24 cellular contexts compared by ENCODE assay signal in the genomic region with DNA sequence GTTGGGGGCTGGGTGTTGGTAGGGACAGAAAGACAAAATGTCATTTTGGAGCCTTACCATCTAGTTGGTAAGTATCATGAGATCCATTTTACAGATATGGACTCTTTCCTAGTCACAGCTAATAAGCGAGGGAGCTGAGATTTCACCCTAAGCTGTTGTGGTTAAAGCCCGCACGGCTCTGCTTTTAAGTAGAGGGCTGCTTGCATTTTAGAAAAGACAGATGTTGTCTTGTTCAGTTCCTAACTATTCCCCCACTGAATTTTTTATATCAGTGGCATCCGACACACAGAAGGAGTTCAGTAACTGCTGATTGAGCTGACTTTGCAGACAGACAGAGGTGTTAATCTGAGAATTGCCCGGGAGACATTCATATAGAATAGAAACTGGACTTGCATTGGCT.
"Had no signal": no experiment of that assay in that cellular context is flagged by ENCODE, and none has a peak within 500 bp of the region (broad histone marks: within the 10 kb centered on the region; RNA-seq: fewer than 3 reads in every experiment).

No MANE protein-coding gene starts in this region.

- H3K36me3 Mint-ChIP-seq: activated naive CD8-positive, alpha-beta T cell treated with anti-CD3 and anti-CD28 coated beads for 36 hours; memory B cell; type B pancreatic cell had no signal

- H3K27me3 ChIP-seq: colonic mucosa, esophagus squamous epithelium, sigmoid colon, testis, vagina had no signal

- DNase-seq: activated CD4-positive, alpha-beta T cell treated with anti-CD3 and anti-CD28 coated beads for 4 hours; activated CD4-positive, alpha-beta T cell treated with anti-CD3 and anti-CD28 coated beads, Interleukin-2, amount 50 U/mL, for 48 hours; activated CD4-positive, CD25-positive, alpha-beta regulatory T cell; activated naive CD4-positive, alpha-beta T cell treated with Interleukin-2 at 50 U/mL for 16 hours; activated naive CD8-positive, alpha-beta T cell treated with anti-CD3 and anti-CD28 coated beads for 36 hours; activated T-cell treated with anti-CD3 and anti-CD28 coated beads, Interleukin-2, amount 50 U/mL, for 48 hours; colonic mucosa; esophagus squamous epithelium; head of caudate nucleus; islet precursor cell; left colon; mucosa of descending colon; nephron progenitor cell; retina; sigmoid colon; spleen; stimulated activated CD4-positive, alpha-beta T cell treated with anti-CD3 and anti-CD28 coated beads, Interleukin-4, amount 100 ng/mL, for 1 hour; stimulated activated naive CD4-positive, alpha-beta T cell; T1000; testis had no signal

- H3K27ac Mint-ChIP-seq: activated naive CD8-positive, alpha-beta T cell treated with anti-CD3 and anti-CD28 coated beads for 36 hours; nephron progenitor cell; type B pancreatic cell had no signal

- H3K4me3 Mint-ChIP-seq: activated naive CD8-positive, alpha-beta T cell treated with anti-CD3 and anti-CD28 coated beads for 36 hours; memory B cell; nephron progenitor cell; type B pancreatic cell had no signal

- H3K9me3 ChIP-seq: colonic mucosa, esophagus squamous epithelium, gastroesophageal sphincter, mucosa of descending colon, sigmoid colon, spleen, testis, vagina had no signal

- H3K36me3 ChIP-seq: colonic mucosa, esophagus squamous epithelium, gastroesophageal sphincter, sigmoid colon, vagina had no signal

- ATAC-seq: gastroesophageal sphincter, left colon, mucosa of descending colon had no signal

- H3K4me3 ChIP-seq: colonic mucosa, esophagus squamous epithelium, gastroesophageal sphincter, mucosa of descending colon, sigmoid colon, spleen, testis, vagina had no signal

- H3K9me3 Mint-ChIP-seq: activated naive CD8-positive, alpha-beta T cell treated with anti-CD3 and anti-CD28 coated beads for 36 hours; memory B cell; nephron progenitor cell; type B pancreatic cell had no signal

- H3K27ac ChIP-seq: colonic mucosa, esophagus squamous epithelium, gastroesophageal sphincter, sigmoid colon, testis, vagina had no signal
